Comparison of ENCODE assay signal across 16 cellular contexts in the genomic region with DNA sequence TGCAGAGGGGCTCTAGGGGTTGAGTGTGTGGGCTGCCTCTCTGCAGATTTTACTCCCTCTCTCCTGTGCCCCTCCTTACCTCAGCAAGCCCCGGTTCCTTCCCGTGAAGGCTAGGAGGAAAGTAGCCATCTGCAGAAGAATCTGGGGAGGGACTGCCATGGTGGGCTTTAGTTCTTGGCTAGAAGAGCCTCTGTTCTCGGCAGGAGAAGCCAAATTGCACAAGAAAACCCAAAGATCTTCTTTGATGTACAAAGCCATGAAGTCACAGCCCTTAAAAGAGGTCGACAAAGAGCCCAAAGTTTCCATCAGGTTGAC. TPM values are rescaled to one million over a fixed set of nuclear protein-coding genes. Genes with fewer than 3 reads are reported as not detected.
A peak's percentile ranks its signal among the peaks of the same experiment; 100 is the strongest.
DNase-seq lines count a peak whose midpoint lies in the region; ATAC-seq and TF ChIP-seq lines count a peak whose summit lies in the region.
"Had no signal": no experiment of that assay in that cellular context is flagged by ENCODE, and none has a peak within 500 bp of the region (broad histone marks: within the 10 kb centered on the region; RNA-seq: fewer than 3 reads in every experiment).

No MANE protein-coding gene starts in this region.

- H3K14ac ChIP-seq in IMR-90 (replicated peaks; ENCODE audit: low read depth, low read length): no peak overlapping the region

- H2AK9ac ChIP-seq in IMR-90 (replicated peaks; ENCODE audit: low read depth, low read length, poor library complexity): peak overlapping the region; percentile 79

- H2BK20ac ChIP-seq in IMR-90 (ENCODE audit: low read depth, low read length): no peak overlapping the region

- H3K56ac ChIP-seq in IMR-90 (ENCODE audit: extremely low read depth, insufficient read depth, low read length): no peak overlapping the region

- H4K5ac ChIP-seq in IMR-90 (ENCODE audit: low read depth, low read length): no peak overlapping the region

- no peaks in the 10 kb centered on the region for H4K20me1 ChIP-seq in IMR-90 (ENCODE audit: insufficient read depth, low read length)

- H3K18ac ChIP-seq in IMR-90 (ENCODE audit: low read depth, low read length): no peak overlapping the region

- peak overlapping the region; percentile 85 for H2AFZ ChIP-seq in IMR-90 (replicated peaks; ENCODE audit: low read length, poor library complexity)

- no CpG with 5 or more reads among the region's 4 CpGs for WGBS in IMR-90 (ENCODE audit: extremely low coverage in 2 of 2, insufficient read length in 1 of 2), 2 experiments

- no peaks in the 10 kb centered on the region for H3K9me3 ChIP-seq in CD4-positive, alpha-beta memory T cell (ENCODE audit: control insufficient read depth in 1 of 2, low read length in 2 of 2)
- H3K9me3 ChIP-seq in IMR-90 (ENCODE audit: control insufficient read depth, insufficient read depth, low read length) (no peaks in the 10 kb centered on the region), upper lobe of right lung (no peaks in the 10 kb centered on the region)
- H3K9me3 ChIP-seq: breast epithelium, SJSA1, spleen had no signal

- H3K27ac ChIP-seq in CD4-positive, alpha-beta memory T cell (ENCODE audit: low read depth, low read length): no peak overlapping the region
- no peak overlapping the region for H3K27ac ChIP-seq in IMR-90 (ENCODE audit: insufficient read depth, low read length)
- no peak overlapping the region for H3K27ac ChIP-seq in upper lobe of right lung
- H3K27ac ChIP-seq: SJSA1, spleen had no signal

- H3K4me3 ChIP-seq in CD4-positive, alpha-beta memory T cell (ENCODE audit: low read length in 2 of 2): no peak overlapping the region
- H3K4me3 ChIP-seq in IMR-90 (ENCODE audit: insufficient read depth, low read depth, low read length): no peak overlapping the region
- no peak overlapping the region for H3K4me3 ChIP-seq in upper lobe of right lung
- H3K4me3 ChIP-seq: breast epithelium, lung, SJSA1, spleen had no signal

- POLR2A ChIA-PET in CD4-positive, alpha-beta memory T cell (lab: Charles Lee; ENCODE audit: partially characterized antibody): interaction anchor here (1.0 to 1.2 kb wide), 4 partner anchors 58 to 86 kb away, joined by 3 to 10 read pairs (median 6); a partner anchor contains a TSS
- POLR2A ChIA-PET in IMR-90 (lab: Charles Lee; ENCODE audit: unreplicated experiment): no interaction called here

- no peak overlapping the region for H4K8ac ChIP-seq in IMR-90 (ENCODE audit: low read depth in 2 of 2, low read length in 2 of 2)

- BruUV-seq in IMR-90 (replicated peaks; lab: Mats Ljungman, UMichigan): no TSS peak

- H3K4ac ChIP-seq in IMR-90 (ENCODE audit: low read depth, low read length): no peak overlapping the region

- in situ Hi-C loops in IMR-90 (cut with MboI; ENCODE audit: low sequenced_read_pairs): loop anchor here (5.0 kb wide), 1 partner anchor 802 kb away; no protein-coding TSS in a partner anchor

- no peak overlapping the region for H2BK5ac ChIP-seq in IMR-90 (ENCODE audit: low read depth, low read length, poor library complexity, severe bottlenecking)

- no peak overlapping the region for H3K4me3 Mint-ChIP-seq in CD4-positive, alpha-beta memory T cell
- H3K4me3 Mint-ChIP-seq in chondrocyte (ENCODE audit: unreplicated experiment): no peak overlapping the region
- H3K4me3 Mint-ChIP-seq: activated CD4-positive, alpha-beta T cell treated with anti-CD3 and anti-CD28 coated beads, Interleukin-2, amount 10 ng/mL, durations not matched to agents 24 days and 14 days; activated naive CD8-positive, alpha-beta T cell; nephron; stimulated activated naive CD8-positive, alpha-beta T cell treated with anti-CD3 and anti-CD28 coated beads, Interleukin-15, amount 100 ng/mL, for 72 hours; WTC11 had no signal

- H3K79me1 ChIP-seq in IMR-90 (ENCODE audit: low read depth in 1 of 2, low read length in 2 of 2): no peaks in the 10 kb centered on the region

- H3K36me3 ChIP-seq in CD4-positive, alpha-beta memory T cell (ENCODE audit: insufficient read depth, low read length): no peaks in the 10 kb centered on the region
- no peaks in the 10 kb centered on the region for H3K36me3 ChIP-seq in IMR-90 (ENCODE audit: control insufficient read depth, insufficient read depth, low read length)
- H3K36me3 ChIP-seq in upper lobe of right lung: no peaks in the 10 kb centered on the region
- H3K36me3 ChIP-seq: breast epithelium, SJSA1, spleen had no signal

- intact Hi-C loops in CD4-positive, alpha-beta memory T cell (cut with micrococcal nuclease): no loop called here
- intact Hi-C loops in IMR-90 (cut with micrococcal nuclease): loop anchor here (1.0 kb wide), 3 partner anchors 88 to 804 kb away; no protein-coding TSS in a partner anchor
- intact Hi-C loops in upper lobe of right lung (cut with DNase I): loop anchor here (10.0 kb wide), 1 partner anchor 800 kb away; no protein-coding TSS in a partner anchor

- peaks cover 18% of the 10 kb centered on the region for H3K4me1 ChIP-seq in CD4-positive, alpha-beta memory T cell (ENCODE audit: insufficient read depth, low read length)
- H3K4me1 ChIP-seq in IMR-90 (ENCODE audit: control insufficient read depth, insufficient read depth, low read length) (no peaks in the 10 kb centered on the region), upper lobe of right lung (peaks cover 10% of the 10 kb centered on the region)
- H3K4me1 ChIP-seq: breast epithelium had no signal

- H3K36me3 Mint-ChIP-seq in CD4-positive, alpha-beta memory T cell: no peaks in the 10 kb centered on the region
- H3K36me3 Mint-ChIP-seq in chondrocyte (ENCODE audit: low read depth): no peaks in the 10 kb centered on the region
- H3K36me3 Mint-ChIP-seq: WTC11 had no signal

- H3K9me1 ChIP-seq in IMR-90 (ENCODE audit: insufficient read depth, low read length): 0 out of 2 replicates have a peak, but pooled peaks cover 3% of the 10 kb centered on the region

- H3K23ac ChIP-seq in IMR-90 (ENCODE audit: low read depth, low read length): no peak overlapping the region

- no peak for TF ChIP-seq POLR2A in IMR-90 (IDR thresholded peaks at IDR 0.05; ENCODE audit: low read depth, low read length)

- CTCF ChIA-PET in CD4-positive, alpha-beta memory T cell (lab: Charles Lee; ENCODE audit: partially characterized antibody): interaction anchor here (0.7 to 6.5 kb wide), 34 partner anchors 8 to 804 kb away, joined by 3 to 245 read pairs (median 5); a partner anchor contains a TSS
- CTCF ChIA-PET in IMR-90 (lab: Yijun Ruan, JAX): interaction anchor here (0.7 to 1.3 kb wide), 5 partner anchors 16 to 804 kb away, joined by 3 to 5 read pairs (median 3); no protein-coding TSS in a partner anchor

- H4K91ac ChIP-seq in IMR-90 (ENCODE audit: insufficient read depth, low read depth, low read length): no peak overlapping the region

- no peaks in the 10 kb centered on the region for H3K9me3 Mint-ChIP-seq in CD4-positive, alpha-beta memory T cell
- H3K9me3 Mint-ChIP-seq in chondrocyte (ENCODE audit: low read depth): no peaks in the 10 kb centered on the region
- H3K9me3 Mint-ChIP-seq: activated CD4-positive, alpha-beta T cell treated with anti-CD3 and anti-CD28 coated beads, Interleukin-2, amount 10 ng/mL, durations not matched to agents 24 days and 14 days; nephron; stimulated activated naive CD8-positive, alpha-beta T cell treated with anti-CD3 and anti-CD28 coated beads, Interleukin-15, amount 100 ng/mL, for 72 hours; WTC11 had no signal

- no peak overlapping the region for H3K4me2 ChIP-seq in IMR-90 (ENCODE audit: low read depth, low read length)

- no peak for TF ChIP-seq CTCF in IMR-90 (conservative IDR thresholded peaks at IDR 0.05; ENCODE audit: low read depth, low read length)
- peak; percentile 57 for TF ChIP-seq CTCF in chondrocyte (IDR thresholded peaks at IDR 0.05)
- peak; percentile 1 for TF ChIP-seq CTCF in upper lobe of right lung (IDR thresholded peaks at IDR 0.05)

- H2AK5ac ChIP-seq in IMR-90 (ENCODE audit: low read depth, low read length): no peak overlapping the region; the same call in 1 of the 2 replicates

- H2BK120ac ChIP-seq in IMR-90 (ENCODE audit: low read depth, low read length): no peak overlapping the region

- no peaks in the 10 kb centered on the region for H3K27me3 ChIP-seq in CD4-positive, alpha-beta memory T cell (ENCODE audit: insufficient read depth, low read length)
- H3K27me3 ChIP-seq in IMR-90 (ENCODE audit: control insufficient read depth, insufficient read depth, low read length) (peaks cover 11% of the 10 kb centered on the region), upper lobe of right lung (no peaks in the 10 kb centered on the region)
- H3K27me3 ChIP-seq: breast epithelium, SJSA1 had no signal

- ATAC-seq in IMR-90 (ENCODE audit: low read depth) (no peak), upper lobe of right lung (no peak)

- dilution Hi-C loops in IMR-90 (cut with HindIII; ENCODE audit: low sequenced_read_pairs, unreplicated experiment): no loop called here

- H3K27ac Mint-ChIP-seq in CD4-positive, alpha-beta memory T cell: peak overlapping the region in 4 of 7 donors; percentile 2 to 73 (median 58)
- H3K27ac Mint-ChIP-seq in chondrocyte (ENCODE audit: unreplicated experiment): no peak overlapping the region
- H3K27ac Mint-ChIP-seq: activated CD4-positive, alpha-beta T cell treated with anti-CD3 and anti-CD28 coated beads, Interleukin-2, amount 10 ng/mL, durations not matched to agents 24 days and 14 days; activated naive CD8-positive, alpha-beta T cell; nephron; stimulated activated naive CD8-positive, alpha-beta T cell treated with anti-CD3 and anti-CD28 coated beads, Interleukin-15, amount 100 ng/mL, for 72 hours; WTC11 had no signal

- no peak for TF ChIP-seq RAD21 in IMR-90 (IDR thresholded peaks at IDR 0.05; ENCODE audit: low read length)

- H3K9ac ChIP-seq in IMR-90 (ENCODE audit: low read depth, low read length): no peak overlapping the region

- H3K27me3 Mint-ChIP-seq in CD4-positive, alpha-beta memory T cell: peaks cover 7% of the 10 kb centered on the region in 2 donors
- H3K27me3 Mint-ChIP-seq in chondrocyte (ENCODE audit: low read depth): no peaks in the 10 kb centered on the region
- H3K27me3 Mint-ChIP-seq: stimulated activated naive CD8-positive, alpha-beta T cell treated with anti-CD3 and anti-CD28 coated beads, Interleukin-15, amount 100 ng/mL, for 72 hours had no signal

- no peak overlapping the region for H2BK15ac ChIP-seq in IMR-90 (ENCODE audit: low read depth, low read length)

- H3K4me1 Mint-ChIP-seq in CD4-positive, alpha-beta memory T cell: peaks cover 14 to 27% (median 22%) of the 10 kb centered on the region in 4 donors
- peaks cover 17% of the 10 kb centered on the region for H3K4me1 Mint-ChIP-seq in chondrocyte (ENCODE audit: low read depth)

- DNase-seq in CD4-positive, alpha-beta memory T cell: no peak
- DNase-seq in IMR-90 (no peak), chondrocyte (ENCODE audit: low spot score) (no peak), upper lobe of right lung (no peak), NCI-H345 treated with DMSO at 0.1 percent for 48 hours (lab: John Stamatoyannopoulos, UW; ENCODE audit: unreplicated experiment) (no peak), superior temporal gyrus (ENCODE audit: extremely low spot score) (no peak), NCI-H2081 (lab: John Stamatoyannopoulos, UW) (no peak)

RNA-seq across cellular contexts. Expression of a gene that starts 23.5 kb away (rescaled TPM):
- total RNA-seq in CD4-positive, alpha-beta memory T cell: 10 to 100 TPM; 12.5 to 13.0 TPM
- 1 to 10 TPM; 5.1 to 8.3 TPM for polyA plus RNA-seq in CD4-positive, alpha-beta memory T cell
- 94.5 and 113 TPM in 2 replicates for total RNA-seq in IMR-90 (2012; rRNA removed)
- polyA plus RNA-seq in IMR-90 (2012; rRNA removed): 282 and 297 TPM in 2 replicates
- 164 and 189 TPM in 2 replicates for polyA plus RNA-seq in IMR-90 (2012; cell fraction: cytosol; rRNA removed)
- polyA plus RNA-seq in IMR-90 (2012; cell fraction: nucleus; rRNA removed; ENCODE audit: low replicate concordance): 79.4 and 107 TPM in 2 replicates
- 329 to 348 TPM (median 333 TPM) in 3 replicates for total RNA-seq in chondrocyte
- total RNA-seq in upper lobe of right lung: 40.3 TPM
